ENCODE assay signal across 15 cellular contexts in genomic region chr19:1161716-1162115, GRCh38. TPM values are rescaled to one million over a fixed set of nuclear protein-coding genes. Genes with fewer than 3 reads are reported as not detected.
DNase-seq lines count a peak whose midpoint lies in the region; ATAC-seq and TF ChIP-seq lines count a peak whose summit lies in the region.
"Had no signal": no experiment of that assay in that cellular context is flagged by ENCODE, and none has a peak within 500 bp of the region (broad histone marks: within the 10 kb centered on the region; RNA-seq: fewer than 3 reads in every experiment).

No MANE protein-coding gene starts in this region.

- no peak overlapping the region for H3K4me3 Mint-ChIP-seq in activated CD4-positive, alpha-beta T cell treated with anti-CD3 and anti-CD28 coated beads for 36 hours
- H3K4me3 Mint-ChIP-seq in H9, result no peak overlapping the region; a peak in 1 of 5 replicates
- H3K4me3 Mint-ChIP-seq: activated T-cell treated with anti-CD3 and anti-CD28 coated beads, Interleukin-2, amount 50 U/mL, for 72 hours; CD4-positive, CD25-positive, alpha-beta regulatory T cell; stimulated activated memory B cell treated with anti-CD40 and anti-IgM and Interleukin-4, amounts not matched to agents 10 μg/mL and 1 μg/mL and 100 μg/mL, for 72 hours had no signal

- peak in 1 of 2 donors; percentile 50 for TF ChIP-seq POLR2A in adrenal gland (IDR thresholded peaks at IDR 0.05)

- H3K4me1 ChIP-seq in Karpas-422 (ENCODE audit: low read length), result peaks cover 7% of the 10 kb centered on the region
- H3K4me1 ChIP-seq in adrenal gland (replicated peaks in 1 of 2), result peaks cover 22 to 36% of the 10 kb centered on the region in 2 donors
- H3K4me1 ChIP-seq in H9 (ENCODE audit: insufficient read depth, low read length), result no peaks in the 10 kb centered on the region

- H3K36me3 ChIP-seq in Karpas-422 (ENCODE audit: insufficient read depth, low read length), result no peaks in the 10 kb centered on the region; the same call in 1 of the 2 replicates
- H3K36me3 ChIP-seq in adrenal gland (replicated peaks in 1 of 2), result peaks cover 0 to 5% of the 10 kb centered on the region in 2 donors

- peaks cover 2% of the 10 kb centered on the region for H3K36me3 Mint-ChIP-seq in activated CD4-positive, alpha-beta T cell treated with anti-CD3 and anti-CD28 coated beads for 36 hours (ENCODE audit: low read depth)
- H3K36me3 Mint-ChIP-seq in H9 (ENCODE audit: insufficient read depth in 1 of 3, low read depth in 3 of 3), result peaks cover 0 to 2% (median 1%) of the 10 kb centered on the region in 3 experiments; a peak in 3 of 7 replicates
- H3K36me3 Mint-ChIP-seq: CD4-positive, CD25-positive, alpha-beta regulatory T cell had no signal

- H3K27ac ChIP-seq in Karpas-422 (ENCODE audit: low read length), result no peak overlapping the region
- peak overlapping the region in 4 of 5 donors; percentile 69 to 96 (median 84) for H3K27ac ChIP-seq in adrenal gland
- H3K27ac ChIP-seq in H9 (ENCODE audit: insufficient read length, low read depth, low read length), result no peak overlapping the region
- H3K27ac ChIP-seq: heart right ventricle had no signal

- no peak overlapping the region for H3K56ac ChIP-seq in H9 (ENCODE audit: insufficient read length, low read depth, low read length)

- H3K79me2 ChIP-seq in Karpas-422 (ENCODE audit: low read length), result peaks cover 32% of the 10 kb centered on the region
- no peaks in the 10 kb centered on the region; the same call in 1 of the 2 replicates for H3K79me2 ChIP-seq in H9 (ENCODE audit: insufficient read depth, low read length)

- H3K4me1 Mint-ChIP-seq in activated CD4-positive, alpha-beta T cell treated with anti-CD3 and anti-CD28 coated beads for 36 hours, result peaks cover 6% of the 10 kb centered on the region
- H3K4me1 Mint-ChIP-seq in H9, result peaks cover 9 to 12% of the 10 kb centered on the region in 2 experiments

- POLR2A ChIA-PET in activated CD4-positive, alpha-beta T cell treated with anti-CD3 and anti-CD28 coated beads for 36 hours (lab: Charles Lee), result no interaction called here

- H3K4ac ChIP-seq in H9 (ENCODE audit: low read depth, low read length), result no peak overlapping the region

- H3K4me3 ChIP-seq in Karpas-422 (ENCODE audit: low read length), result no peak overlapping the region
- no peak overlapping the region for H3K4me3 ChIP-seq in adrenal gland
- H3K4me3 ChIP-seq: heart right ventricle, skin epidermis had no signal

- CTCF ChIA-PET in activated CD4-positive, alpha-beta T cell treated with anti-CD3 and anti-CD28 coated beads for 36 hours (lab: Charles Lee), result no interaction called here

- no peak overlapping the region for H3K23ac ChIP-seq in H9 (ENCODE audit: insufficient read length, low read depth, low read length)

- no peak overlapping the region for H2BK12ac ChIP-seq in H9 (ENCODE audit: insufficient read length, low read depth, low read length)

- no peak overlapping the region for H2BK120ac ChIP-seq in H9 (ENCODE audit: low read depth, low read length, poor library complexity, severe bottlenecking)

- H4K20me1 ChIP-seq in Karpas-422 (ENCODE audit: insufficient read depth, low read depth, low read length) (0 out of 2 replicates have a peak, but pooled peaks cover 5% of the 10 kb centered on the region), H9 (ENCODE audit: control insufficient read depth, insufficient read depth, insufficient read length) (no peaks in the 10 kb centered on the region)

- H3K23me2 ChIP-seq in H9 (ENCODE audit: insufficient read length, low read depth, low read length, poor library complexity, severe bottlenecking), result no peaks in the 10 kb centered on the region

- intact Hi-C loops in adrenal gland (cut with DNase I), result no loop called here
- intact Hi-C loops in activated CD4-positive, alpha-beta T cell treated with anti-CD3 and anti-CD28 coated beads for 36 hours (cut with DNase I, micrococcal nuclease), result no loop called here

- peaks cover 8% of the 10 kb centered on the region for H3K79me1 ChIP-seq in H9 (ENCODE audit: insufficient read depth, low read depth, low read length, poor library complexity, severe bottlenecking)

- H2AFZ ChIP-seq in Karpas-422 (ENCODE audit: low read length) (no peak overlapping the region), H9 (ENCODE audit: low read length) (no peak overlapping the region)

- H3K27ac Mint-ChIP-seq in activated CD4-positive, alpha-beta T cell treated with anti-CD3 and anti-CD28 coated beads for 36 hours, result no peak overlapping the region
- peak overlapping the region in 1 of 3 experiments; percentile 89; a peak in 4 of 7 replicates for H3K27ac Mint-ChIP-seq in H9
- H3K27ac Mint-ChIP-seq: activated T-cell treated with anti-CD3 and anti-CD28 coated beads, Interleukin-2, amount 50 U/mL, for 72 hours; CD4-positive, CD25-positive, alpha-beta regulatory T cell; stimulated activated memory B cell treated with anti-CD40 and anti-IgM and Interleukin-4, amounts not matched to agents 10 μg/mL and 1 μg/mL and 100 μg/mL, for 72 hours had no signal

- H2BK5ac ChIP-seq in H9 (ENCODE audit: insufficient read length, low read length), result no peak overlapping the region

- no peaks in the 10 kb centered on the region for H3K9me2 ChIP-seq in Karpas-422 (replicated peaks; ENCODE audit: insufficient read depth, low read length)

- no peak overlapping the region for H3T11ph ChIP-seq in H9 (ENCODE audit: low read length)

- H3K9me3 ChIP-seq in Karpas-422 (ENCODE audit: low read length) (no peaks in the 10 kb centered on the region), adrenal gland (replicated peaks in 1 of 3) (no peaks in the 10 kb centered on the region), H9 (ENCODE audit: control insufficient read depth, low read depth, low read length) (no peaks in the 10 kb centered on the region)
- H3K9me3 ChIP-seq: heart right ventricle had no signal

- WGBS in adrenal gland, 4 donors, result 30 to 33% (median 33%) methylated on average over 10 to 18 of the region's 18 CpGs; no CpG with 5 or more reads in 1 of the 4 donors
- no CpG with 5 or more reads among the region's 18 CpGs for whole genome bisulfite sequencing in H9 (ENCODE audit: extremely low coverage, insufficient read length, low lambda C conversion rate)

- no peak overlapping the region for H4K5ac ChIP-seq in H9 (ENCODE audit: insufficient read length, low read depth, low read length)

- H3K27me3 ChIP-seq in Karpas-422 (ENCODE audit: low read length) (no peaks in the 10 kb centered on the region), adrenal gland (no peaks in the 10 kb centered on the region), H9 (ENCODE audit: insufficient read depth, low read length) (no peaks in the 10 kb centered on the region)
- H3K27me3 ChIP-seq: heart right ventricle had no signal

- no peak overlapping the region for H4K8ac ChIP-seq in H9 (replicated peaks; ENCODE audit: insufficient read length, low read depth, low read length)

- no peaks in the 10 kb centered on the region for H3K9me3 Mint-ChIP-seq in activated CD4-positive, alpha-beta T cell treated with anti-CD3 and anti-CD28 coated beads for 36 hours (ENCODE audit: low read depth)
- no peaks in the 10 kb centered on the region for H3K9me3 Mint-ChIP-seq in H9
- H3K9me3 Mint-ChIP-seq: activated T-cell treated with anti-CD3 and anti-CD28 coated beads, Interleukin-2, amount 50 U/mL, for 72 hours; stimulated activated memory B cell treated with anti-CD40 and anti-IgM and Interleukin-4, amounts not matched to agents 10 μg/mL and 1 μg/mL and 100 μg/mL, for 72 hours had no signal

- no peak overlapping the region for H2BK20ac ChIP-seq in H9 (ENCODE audit: low read depth, low read length, poor library complexity, severe bottlenecking)

- no peak overlapping the region for H3K9ac ChIP-seq in Karpas-422 (ENCODE audit: low read length)
- H3K9ac ChIP-seq in H9 (ENCODE audit: extremely low read depth, insufficient read length, low read length), result no peak overlapping the region

- H3K18ac ChIP-seq in H9 (ENCODE audit: insufficient read length, low read depth, low read length), result no peak overlapping the region

- DNase-seq in AG08395 (ENCODE audit: low spot score) (peak; percentile 37), Karpas-422 (peak; percentile 87), adrenal gland (peak; percentile 79 to 97 (median 92)), left lobe of liver (ENCODE audit: low spot score) (no peak), H9 (no peak)
- no peak for DNase-seq in activated CD4-positive, alpha-beta T cell treated with anti-CD3 and anti-CD28 coated beads for 36 hours
- DNase-seq: activated T-cell treated with anti-CD3 and anti-CD28 coated beads, Interleukin-2, amount 50 U/mL, for 72 hours; CD4-positive, CD25-positive, alpha-beta regulatory T cell; cerebellar nuclear complex; heart right ventricle; Kasumi-1 had no signal

- no peak overlapping the region for H3K14ac ChIP-seq in H9 (ENCODE audit: insufficient read depth, low read length)

- no peaks in the 10 kb centered on the region for H3K27me3 Mint-ChIP-seq in activated CD4-positive, alpha-beta T cell treated with anti-CD3 and anti-CD28 coated beads for 36 hours
- no peaks in the 10 kb centered on the region; the same call in 1 of the 2 replicates for H3K27me3 Mint-ChIP-seq in H9 (ENCODE audit: low read depth)
- H3K27me3 Mint-ChIP-seq: CD4-positive, CD25-positive, alpha-beta regulatory T cell; stimulated activated memory B cell treated with anti-CD40 and anti-IgM and Interleukin-4, amounts not matched to agents 10 μg/mL and 1 μg/mL and 100 μg/mL, for 72 hours had no signal

- ATAC-seq in left lobe of liver (peak; percentile 58), HG03439 (IDR thresholded peaks at IDR 0.05; ENCODE audit: unreplicated experiment) (no peak), HG02938 (IDR thresholded peaks at IDR 0.05; ENCODE audit: unreplicated experiment) (no peak)
- no peak for ATAC-seq in activated CD4-positive, alpha-beta T cell treated with anti-CD3 and anti-CD28 coated beads for 36 hours
- ATAC-seq: activated T-cell treated with anti-CD3 and anti-CD28 coated beads, Interleukin-2, amount 50 U/mL, for 72 hours had no signal

- H2AK5ac ChIP-seq in H9 (ENCODE audit: insufficient read length, low read length), result no peak overlapping the region

- H4K91ac ChIP-seq in H9 (ENCODE audit: insufficient read length, low read depth, low read length), result no peak overlapping the region

- H3K4me2 ChIP-seq in Karpas-422 (ENCODE audit: low read depth, low read length, poor library complexity, severe bottlenecking), result peak overlapping the region; percentile 50
- H3K4me2 ChIP-seq in H9 (ENCODE audit: insufficient read depth, insufficient read length, low read length), result no peak overlapping the region

- TF ChIP-seq CTCF in adrenal gland (IDR thresholded peaks at IDR 0.05) (no peak), H9 (conservative IDR thresholded peaks at IDR 0.05) (no peak)

- H2BK15ac ChIP-seq in H9 (ENCODE audit: low read depth, low read length), result no peak overlapping the region

RNA-seq across cellular contexts. Expression of gene SBNO2, which starts 12.4 kb away (rescaled TPM):
- 7.9 and 17.1 TPM in 2 replicates for total RNA-seq in Karpas-422 (2014; rRNA removed; shearing (Covaris generic); ENCODE audit: low replicate concordance)
- 100 to 1,000 TPM in 3 of 8 donors, 10 to 100 TPM in 5; 33.0 to 176 (median 77.2) TPM for total RNA-seq in adrenal gland
- 100 to 1,000 TPM in 1 of 3 donors, 10 to 100 TPM in 2; 13.6 to 118 (median 84.2) TPM for polyA plus RNA-seq in adrenal gland
- total RNA-seq in left lobe of liver, result 22.6 TPM
- 100 to 1,000 TPM; 108 to 113 TPM for total RNA-seq in activated CD4-positive, alpha-beta T cell treated with anti-CD3 and anti-CD28 coated beads for 36 hours
- total RNA-seq in H9 (2021), result 41.3 and 46.3 TPM in 2 replicates

RNA-seq across cellular contexts. Expression of gene STK11, which starts 43.9 kb away (rescaled TPM):
- 40.3 and 102 TPM in 2 replicates for total RNA-seq in Karpas-422 (2014; rRNA removed; shearing (Covaris generic); ENCODE audit: low replicate concordance)
- total RNA-seq in adrenal gland, result 100 to 1,000 TPM in 3 of 8 donors, 10 to 100 TPM in 5; 53.5 to 117 (median 93.7) TPM
- 100 to 1,000 TPM in 1 of 3 donors, 10 to 100 TPM in 2; 37.8 to 148 (median 94.5) TPM for polyA plus RNA-seq in adrenal gland
- total RNA-seq in left lobe of liver, result 33.1 TPM
- 10 to 100 TPM; 49.2 to 61.5 TPM for total RNA-seq in activated CD4-positive, alpha-beta T cell treated with anti-CD3 and anti-CD28 coated beads for 36 hours
- 74.3 and 75.5 TPM in 2 replicates for total RNA-seq in H9 (2021)

RNA-seq across cellular contexts. Expression of gene GPX4, which starts 57.9 kb away (rescaled TPM):
- 286 and 423 TPM in 2 replicates for total RNA-seq in Karpas-422 (2014; rRNA removed; shearing (Covaris generic); ENCODE audit: low replicate concordance)
- total RNA-seq in adrenal gland, result 1,000 to 10,000 TPM in 1 of 8 donors, 100 to 1,000 TPM in 7; 385 to 1,424 (median 704) TPM
- polyA plus RNA-seq in adrenal gland, result 1,000 to 10,000 TPM in 2 of 3 donors, 100 to 1,000 TPM in 1; 420 to 1,267 (median 1,035) TPM
- 247 TPM for total RNA-seq in left lobe of liver
- total RNA-seq in activated CD4-positive, alpha-beta T cell treated with anti-CD3 and anti-CD28 coated beads for 36 hours, result 100 to 1,000 TPM; 192 to 218 TPM
- total RNA-seq in H9 (2021), result 355 and 363 TPM in 2 replicates

Comparison
In these comparisons a context has a peak if more than half of its experiments do, and no peak if none do; other contexts are left out.
1. DNase-seq: peak in AG08395 (single experiment), Karpas-422 (single experiment) and adrenal gland (7 of 7); none in left lobe of liver (single experiment), activated CD4-positive, alpha-beta T cell treated with anti-CD3 and anti-CD28 coated beads for 36 hours (single experiment) and H9 (single experiment).
2. H3K27ac ChIP-seq: peak in adrenal gland (4 of 5); none in Karpas-422 (single experiment) and H9 (single experiment).